Comparison of ENCODE assay signal across 8 cellular contexts in genomic region chr10:62816179-62817119, GRCh38. TPM values are rescaled to one million over a fixed set of nuclear protein-coding genes. Genes with fewer than 3 reads are reported as not detected.
DNase-seq lines count a peak whose midpoint lies in the region; ATAC-seq, FAIRE-seq and TF ChIP-seq lines count a peak whose summit lies in the region.

TSS of gene EGR2 (minus strand) at chr10:62816366. CDS start at chr10:62816029, 337 bp downstream.

- peaks cover 58% of the 10 kb centered on the region for H3K4me1 Mint-ChIP-seq in activated naive CD8-positive, alpha-beta T cell treated with anti-CD3 and anti-CD28 coated beads, Interleukin-2, amount 50 U/mL, for 24 hours

- DNase-seq in NCI-H1092 (lab: John Stamatoyannopoulos, UW) (peak; percentile 19), SW 1271 (lab: John Stamatoyannopoulos, UW) (peak; percentile 56 to 78), Right ventricle myocardium inferior (ENCODE audit: missing footprints) (peak; percentile 98), pancreas (peak; percentile 87 to 94 (median 90)), tibial artery (peak; percentile 94 to 97)
- peak; percentile 92 for DNase-seq in activated naive CD8-positive, alpha-beta T cell treated with anti-CD3 and anti-CD28 coated beads, Interleukin-2, amount 50 U/mL, for 24 hours

- H3K27me3 ChIP-seq in pancreas (peaks cover 0 to 33% (median 6%) of the 10 kb centered on the region in 4 donors), tibial artery (peaks cover 0 to 30% of the 10 kb centered on the region in 2 donors)

- ATAC-seq in HG02588 (IDR thresholded peaks at IDR 0.05; ENCODE audit: unreplicated experiment) (peak; percentile 72), Right ventricle myocardium inferior (peak; percentile 90), pancreas (peak; percentile 83 to 89 (median 87))
- ATAC-seq in activated naive CD8-positive, alpha-beta T cell treated with anti-CD3 and anti-CD28 coated beads, Interleukin-2, amount 50 U/mL, for 24 hours: peak; percentile 70

- H3K9me3 ChIP-seq in pancreas (no peaks in the 10 kb centered on the region), tibial artery (no peaks in the 10 kb centered on the region)

- intact Hi-C loops in Right ventricle myocardium inferior (cut with DNase I): loop anchor here (1.0 to 10.0 kb wide), 4 partner anchors 54 to 908 kb away; no protein-coding TSS in a partner anchor
- intact Hi-C loops in pancreas (cut with DNase I): loop anchor here in 1 of 3 donors (10.0 kb wide), 1 partner anchor 222 kb away; no protein-coding TSS in a partner anchor
- intact Hi-C loops in tibial artery (cut with DNase I; ENCODE audit: low total_unique reads): loop anchor here (5.0 to 10.0 kb wide), 3 partner anchors 318 to 372 kb away; partner anchors contain the start of gene NRBF2

- no peaks in the 10 kb centered on the region for H3K9me3 Mint-ChIP-seq in activated naive CD8-positive, alpha-beta T cell treated with anti-CD3 and anti-CD28 coated beads, Interleukin-2, amount 50 U/mL, for 24 hours

- H3K4me3 Mint-ChIP-seq in activated naive CD8-positive, alpha-beta T cell treated with anti-CD3 and anti-CD28 coated beads, Interleukin-2, amount 50 U/mL, for 24 hours: peak within 1 kb of the TSS; percentile 94

- H3K4me3 ChIP-seq in GM08714 (ENCODE audit: low read length): peak within 1 kb of the TSS; percentile 81
- peak within 1 kb of the TSS; percentile 69 to 93 (median 83) for H3K4me3 ChIP-seq in pancreas
- peak within 1 kb of the TSS; percentile 66 to 70 for H3K4me3 ChIP-seq in tibial artery

- TF ChIP-seq CTCF in pancreas (IDR thresholded peaks at IDR 0.05) (no peak), tibial artery (IDR thresholded peaks at IDR 0.05) (no peak)

- H3K27ac Mint-ChIP-seq in activated naive CD8-positive, alpha-beta T cell treated with anti-CD3 and anti-CD28 coated beads, Interleukin-2, amount 50 U/mL, for 24 hours: peak within 1 kb of the TSS; percentile 100

- peaks cover 21% of the 10 kb centered on the region for H3K27me3 Mint-ChIP-seq in activated naive CD8-positive, alpha-beta T cell treated with anti-CD3 and anti-CD28 coated beads, Interleukin-2, amount 50 U/mL, for 24 hours

- FAIRE-seq in pancreas (lab: Jason Lieb, UNC): peak; percentile 81

- H3K36me3 ChIP-seq in pancreas (no peaks in the 10 kb centered on the region), tibial artery (peaks cover 0 to 7% (median 0%) of the 10 kb centered on the region in 3 donors)

- H3K27ac ChIP-seq in pancreas (peak within 1 kb of the TSS; percentile 88 to 94 (median 89)), tibial artery (peak within 1 kb of the TSS; percentile 72 to 74)

- H3K4me1 ChIP-seq in pancreas: peaks cover 14 to 21% (median 18%) of the 10 kb centered on the region in 3 donors
- H3K4me1 ChIP-seq in tibial artery: peaks cover 0 to 51% (median 38%) of the 10 kb centered on the region in 4 donors

- peaks cover 46% of the 10 kb centered on the region for H3K36me3 Mint-ChIP-seq in activated naive CD8-positive, alpha-beta T cell treated with anti-CD3 and anti-CD28 coated beads, Interleukin-2, amount 50 U/mL, for 24 hours (ENCODE audit: low read depth)

- WGBS in pancreas, 2 donors: 0% methylated on average over 53 to 54 of the region's 54 CpGs

RNA-seq across cellular contexts. Expression of gene EGR2, which starts in this region (rescaled TPM):
- total RNA-seq in Right ventricle myocardium inferior (1.0 TPM), pancreas (1 to 10 TPM in 3 of 6 donors, under 1 TPM in 3; 0.42 to 2.7 (median 1.2) TPM)
- polyA plus RNA-seq in pancreas: under 1 TPM; 0.61 to 0.68 TPM

Comparison
In these comparisons a context has a peak if more than half of its experiments do, and no peak if none do; other contexts are left out.
1. Peak in every context shown above with its lines: DNase-seq, ATAC-seq, H3K4me3 ChIP-seq and H3K27ac ChIP-seq.
2. DNase-seq: peak in every context shown above with its lines; median percentile 98 in Right ventricle myocardium inferior; 96 in tibial artery; 92 in activated naive CD8-positive, alpha-beta T cell treated with anti-CD3 and anti-CD28 coated beads, Interleukin-2, amount 50 U/mL, for 24 hours; 90 in pancreas; 67 in SW 1271; 19 in NCI-H1092.